ENCODE assay signal across 8 cellular contexts in genomic region chr18:9103488-9103887, GRCh38. TPM values are rescaled to one million over a fixed set of nuclear protein-coding genes. Genes with fewer than 3 reads are reported as not detected.
A peak's percentile ranks its signal among the peaks of the same experiment; 100 is the strongest.
DNase-seq lines count a peak whose midpoint lies in the region; ATAC-seq and TF ChIP-seq lines count a peak whose summit lies in the region.

No MANE protein-coding gene starts in this region.

- CTCF ChIA-PET in HEK293 (lab: Yijun Ruan, JAX), result interaction anchor here (0.6 to 1.6 kb wide), 2 partner anchors 19 to 130 kb away, joined by 3 to 6 read pairs; no protein-coding TSS in a partner anchor

- no peak for TF ChIP-seq EP300 in stomach (IDR thresholded peaks at IDR 0.05)

- peak overlapping the region; percentile 86 for H3K27ac ChIP-seq in HEK293 (ENCODE audit: extremely low read depth, low read depth, low read length)
- H3K27ac ChIP-seq in stomach, result peak overlapping the region in 4 of 5 donors; percentile 97 to 98 (median 97)

- H3K4me1 Mint-ChIP-seq in activated T-helper 2 cell treated with anti-CD3 and anti-CD28 coated beads, Interferon-gamma antibody, Interleukin-2, Interleukin-4, amounts not matched to agents 10 μg/mL and 5 μg/mL and 100 μg/mL, durations not matched to agents 14 hours and 24 hours and 36 hours (ENCODE audit: low read depth), result peaks cover 60% of the 10 kb centered on the region

- H3K4me1 ChIP-seq in BE2C (no peaks in the 10 kb centered on the region), HEK293 (ENCODE audit: control insufficient read depth, insufficient read depth, low read length) (peaks cover 32% of the 10 kb centered on the region; the same call in 1 of the 2 replicates), stomach (peaks cover 42 to 66% (median 53%) of the 10 kb centered on the region in 4 donors)

- H3K4me3 ChIP-seq in BE2C (ENCODE audit: low read depth, low read length) (peak overlapping the region; percentile 88), HEK293 (ENCODE audit: low read depth, low read length) (peak overlapping the region; percentile 56), stomach (peak overlapping the region; percentile 62 to 72 (median 66))

- in situ Hi-C loops in GM13977 (cut with MboI; ENCODE audit: low pct_unique_long_range_greater_than_20kb, low sequenced_read_pairs, unreplicated experiment), result no loop called here

- no peak for TF ChIP-seq CTCF in BE2C (IDR thresholded peaks at IDR 0.05; ENCODE audit: low read depth, low read length)
- TF ChIP-seq CTCF in HEK293 (tag by site-specific recombination; IDR thresholded peaks at IDR 0.05), result no peak
- peak in 1 of 7 experiments; percentile 21 for TF ChIP-seq CTCF in stomach (IDR thresholded peaks at IDR 0.05)
- no peak for TF ChIP-seq CTCF in GM13977 (IDR thresholded peaks at IDR 0.05; ENCODE audit: extremely low read depth, insufficient read depth, missing control alignments)

- H3K27me3 Mint-ChIP-seq in activated T-helper 2 cell treated with anti-CD3 and anti-CD28 coated beads, Interferon-gamma antibody, Interleukin-2, Interleukin-4, amounts not matched to agents 10 μg/mL and 5 μg/mL and 100 μg/mL, durations not matched to agents 14 hours and 24 hours and 36 hours (ENCODE audit: low read depth), result no peaks in the 10 kb centered on the region

- ATAC-seq in GM18858 (IDR thresholded peaks at IDR 0.05; ENCODE audit: unreplicated experiment), result no peak

- H3K9me3 Mint-ChIP-seq in activated T-helper 2 cell treated with anti-CD3 and anti-CD28 coated beads, Interferon-gamma antibody, Interleukin-2, Interleukin-4, amounts not matched to agents 10 μg/mL and 5 μg/mL and 100 μg/mL, durations not matched to agents 14 hours and 24 hours and 36 hours, result no peaks in the 10 kb centered on the region

- peaks cover 56% of the 10 kb centered on the region for H3K36me3 Mint-ChIP-seq in activated T-helper 2 cell treated with anti-CD3 and anti-CD28 coated beads, Interferon-gamma antibody, Interleukin-2, Interleukin-4, amounts not matched to agents 10 μg/mL and 5 μg/mL and 100 μg/mL, durations not matched to agents 14 hours and 24 hours and 36 hours (ENCODE audit: low read depth)

- peak overlapping the region; percentile 97 for H3K27ac Mint-ChIP-seq in activated T-helper 2 cell treated with anti-CD3 and anti-CD28 coated beads, Interferon-gamma antibody, Interleukin-2, Interleukin-4, amounts not matched to agents 10 μg/mL and 5 μg/mL and 100 μg/mL, durations not matched to agents 14 hours and 24 hours and 36 hours

- DNase-seq in BE2C (no peak), inferior parietal cortex (ENCODE audit: extremely low spot score) (peak; percentile 37), stomach (no peak), GM13977 (ENCODE audit: low spot score) (no peak), NCI-H187 treated with DMSO at 0.1 percent for 48 hours (lab: John Stamatoyannopoulos, UW) (no peak)
- no peak for DNase-seq in activated T-helper 2 cell treated with anti-CD3 and anti-CD28 coated beads, Interferon-gamma antibody, Interleukin-2, Interleukin-4, amounts not matched to agents 10 μg/mL and 5 μg/mL and 100 μg/mL, durations not matched to agents 14 hours and 24 hours and 36 hours (ENCODE audit: low spot score)

- intact Hi-C loops in activated T-helper 2 cell treated with anti-CD3 and anti-CD28 coated beads, Interferon-gamma antibody, Interleukin-2, Interleukin-4, amounts not matched to agents 10 μg/mL and 5 μg/mL and 100 μg/mL, durations not matched to agents 14 hours and 24 hours and 36 hours (cut with micrococcal nuclease), result loop anchor here (1.0 kb wide), 1 partner anchor 15 kb away; no protein-coding TSS in a partner anchor
- intact Hi-C loops in stomach (cut with DNase I; ENCODE audit: low total_unique reads), result no loop called here

- H3K4me3 Mint-ChIP-seq in activated T-helper 2 cell treated with anti-CD3 and anti-CD28 coated beads, Interferon-gamma antibody, Interleukin-2, Interleukin-4, amounts not matched to agents 10 μg/mL and 5 μg/mL and 100 μg/mL, durations not matched to agents 14 hours and 24 hours and 36 hours (ENCODE audit: low read depth), result peak overlapping the region; percentile 92

- POLR2A ChIA-PET in HEK293 (lab: Yijun Ruan, JAX), result interaction anchor here (0.7 to 3.4 kb wide), 7 partner anchors 14 to 33 kb away, joined by 3 to 29 read pairs (median 4); partner anchors contain the start of gene ANKRD12

- H3K36me3 ChIP-seq in BE2C (no peaks in the 10 kb centered on the region), HEK293 (ENCODE audit: control insufficient read depth in 2 of 2, insufficient read depth in 1 of 2, low read length in 2 of 2) (0 out of 3 replicates have a peak, but pooled peaks cover 0 to 4% of the 10 kb centered on the region in 2 experiments), stomach (no peaks in the 10 kb centered on the region)

- H3K9me3 ChIP-seq in BE2C (no peaks in the 10 kb centered on the region), HEK293 (ENCODE audit: control insufficient read depth, insufficient read depth, low read depth, low read length) (no peaks in the 10 kb centered on the region), stomach (no peaks in the 10 kb centered on the region)

- TF ChIP-seq POLR2A in stomach (IDR thresholded peaks at IDR 0.05), result no peak

- 0 to 1% (median 1%) methylated on average over 3 of the region's 3 CpGs for WGBS in stomach, 5 donors

- H3K27me3 ChIP-seq in BE2C, result no peaks in the 10 kb centered on the region
- H3K27me3 ChIP-seq in stomach, result no peaks in the 10 kb centered on the region

TF ChIP-seq in HEK293, 187 proteins besides CTCF, POLR2A, EP300 and RAD21:
- TF ChIP-seq ZNF174 (tag by site-specific recombination; IDR thresholded peaks at IDR 0.05) (no peak), ZNF629 (tag by site-specific recombination; IDR thresholded peaks at IDR 0.05) (no peak), SP2 (tag by site-specific recombination; IDR thresholded peaks at IDR 0.05) (no peak), ZNF654 (tag by site-specific recombination; IDR thresholded peaks at IDR 0.05; ENCODE audit: low read depth) (0 out of 2 replicates have a peak, but pooled peaks have one; percentile 6), ZBTB6 (tag by site-specific recombination; IDR thresholded peaks at IDR 0.05) (peak; percentile 32; the same call in 1 of the 2 replicates), ZNF747 (tag by site-specific recombination; IDR thresholded peaks at IDR 0.05) (no peak)
- TF ChIP-seq, protein P1, sequence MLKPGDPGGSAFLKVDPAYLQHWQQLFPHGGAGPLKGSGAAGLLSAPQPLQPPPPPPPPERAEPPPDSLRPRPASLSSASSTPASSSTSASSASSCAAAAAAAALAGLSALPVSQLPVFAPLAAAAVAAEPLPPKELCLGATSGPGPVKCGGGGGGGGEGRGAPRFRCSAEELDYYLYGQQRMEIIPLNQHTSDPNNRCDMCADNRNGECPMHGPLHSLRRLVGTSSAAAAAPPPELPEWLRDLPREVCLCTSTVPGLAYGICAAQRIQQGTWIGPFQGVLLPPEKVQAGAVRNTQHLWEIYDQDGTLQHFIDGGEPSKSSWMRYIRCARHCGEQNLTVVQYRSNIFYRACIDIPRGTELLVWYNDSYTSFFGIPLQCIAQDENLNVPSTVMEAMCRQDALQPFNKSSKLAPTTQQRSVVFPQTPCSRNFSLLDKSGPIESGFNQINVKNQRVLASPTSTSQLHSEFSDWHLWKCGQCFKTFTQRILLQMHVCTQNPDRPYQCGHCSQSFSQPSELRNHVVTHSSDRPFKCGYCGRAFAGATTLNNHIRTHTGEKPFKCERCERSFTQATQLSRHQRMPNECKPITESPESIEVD (tag by site-specific recombination; IDR thresholded peaks at IDR 0.05), result 0 out of 2 replicates have a peak, but pooled peaks have one; percentile 4

RNA-seq across cellular contexts. Expression of gene NDUFV2, which starts 1.0 kb away (rescaled TPM):
- polyA plus RNA-seq in BE2C (2012; ENCODE audit: insufficient read depth, insufficient read length, low read depth), result 73.5 TPM
- total RNA-seq in activated T-helper 2 cell treated with anti-CD3 and anti-CD28 coated beads, Interferon-gamma antibody, Interleukin-2, Interleukin-4, amounts not matched to agents 10 μg/mL and 5 μg/mL and 100 μg/mL, durations not matched to agents 14 hours and 24 hours and 36 hours, result 329 and 341 TPM in 2 replicates
- total RNA-seq in stomach, result 100 to 1,000 TPM in 2 of 5 donors, 10 to 100 TPM in 3; 69.4 to 251 (median 98.2) TPM
- polyA plus RNA-seq in stomach, result 100 to 1,000 TPM; 214 to 283 (median 222) TPM

RNA-seq across cellular contexts. Expression of gene ANKRD12, which starts 33.1 kb away (rescaled TPM):
- polyA plus RNA-seq in BE2C (2012; ENCODE audit: insufficient read depth, insufficient read length, low read depth), result 19.7 TPM
- 66.0 and 68.7 TPM in 2 replicates for total RNA-seq in activated T-helper 2 cell treated with anti-CD3 and anti-CD28 coated beads, Interferon-gamma antibody, Interleukin-2, Interleukin-4, amounts not matched to agents 10 μg/mL and 5 μg/mL and 100 μg/mL, durations not matched to agents 14 hours and 24 hours and 36 hours
- 10 to 100 TPM; 19.1 to 54.5 (median 49.6) TPM for total RNA-seq in stomach
- 10 to 100 TPM in 2 of 3 donors, 1 to 10 TPM in 1; 10.0 to 85.5 (median 14.0) TPM for polyA plus RNA-seq in stomach
